In genomic region chr9:111992523-111992922, GRCh38 we compare ENCODE assay signal across 7 cellular contexts.
DNase-seq lines count a peak whose midpoint lies in the region; ATAC-seq, FAIRE-seq and TF ChIP-seq lines count a peak whose summit lies in the region.

No MANE protein-coding gene starts in this region.

- no peak for TF ChIP-seq POLR2A in HepG2 (IDR thresholded peaks at IDR 0.05; ENCODE audit: insufficient read depth in 1 of 2, low read depth in 2 of 2, low read length in 2 of 2)
- TF ChIP-seq POLR2A in esophagus muscularis mucosa (IDR thresholded peaks at IDR 0.05; ENCODE audit: low read depth), result no peak

- no peaks in the 10 kb centered on the region for H4K20me1 ChIP-seq in HepG2 (ENCODE audit: insufficient read depth, low read length)

- TF ChIP-seq EP300 in HepG2 (IDR thresholded peaks at IDR 0.05; ENCODE audit: low read depth in 2 of 2, low read length in 2 of 2), result no peak
- no peak for TF ChIP-seq EP300 in HepG2 (CRISPR knock-in tag; IDR thresholded peaks at IDR 0.05; ENCODE audit: borderline replicate concordance)
- TF ChIP-seq EP300 in esophagus muscularis mucosa (IDR thresholded peaks at IDR 0.05), result no peak

- H3K27me3 ChIP-seq in HepG2 (ENCODE audit: control insufficient read depth in 1 of 2, insufficient read depth in 2 of 2, low read length in 2 of 2) (no peaks in the 10 kb centered on the region), esophagus muscularis mucosa (no peaks in the 10 kb centered on the region)

- POLR2A ChIA-PET in HepG2 (lab: Yijun Ruan, JAX), result no interaction called here

- no peaks in the 10 kb centered on the region for H3K36me3 ChIP-seq in HepG2 (replicated peaks in 1 of 2; ENCODE audit: control insufficient read depth in 1 of 2, insufficient read depth in 2 of 2, low read length in 2 of 2)
- H3K36me3 ChIP-seq in esophagus muscularis mucosa, result no peaks in the 10 kb centered on the region

- H3K4me2 ChIP-seq in HepG2 (ENCODE audit: low read depth, low read length), result no peak overlapping the region

- intact Hi-C loops in HepG2 (cut with micrococcal nuclease; ENCODE audit: unreplicated experiment), result no loop called here
- intact Hi-C loops in esophagus muscularis mucosa (cut with DNase I), result no loop called here

- peaks cover 23% of the 10 kb centered on the region for H3K4me1 ChIP-seq in HepG2 (ENCODE audit: insufficient read depth, low read length)
- peaks cover 0 to 16% (median 12%) of the 10 kb centered on the region in 4 donors for H3K4me1 ChIP-seq in esophagus muscularis mucosa

- H3K79me2 ChIP-seq in HepG2 (ENCODE audit: insufficient read depth, low read length), result no peaks in the 10 kb centered on the region

- H3K27ac ChIP-seq in HepG2 (ENCODE audit: extremely low read length, insufficient read depth, low read length) (no peak overlapping the region), esophagus muscularis mucosa (replicated peaks in 1 of 4) (peak overlapping the region in 1 of 4 donors; percentile 0)

- H3K9me3 ChIP-seq in HepG2 (ENCODE audit: low read length), result no peaks in the 10 kb centered on the region
- peaks cover 0 to 5% (median 0%) of the 10 kb centered on the region in 4 donors for H3K9me3 ChIP-seq in esophagus muscularis mucosa

- ATAC-seq in GM19023 (IDR thresholded peaks at IDR 0.05; ENCODE audit: unreplicated experiment) (peak; percentile 85), HG02798 (IDR thresholded peaks at IDR 0.05; ENCODE audit: poor library complexity, unreplicated experiment) (peak; percentile 95), HepG2 (no peak)

- CTCF ChIA-PET in HepG2 (lab: Yijun Ruan, JAX; ENCODE audit: low intra/inter-chr PET ratio, low total read pairs), result no interaction called here

- in situ Hi-C loops in HepG2 (cut with HindIII; ENCODE audit: extremely low pct_ligation_motif_present, low pct_unique_long_range_greater_than_20kb), result no loop called here

- no TSS peak for BruUV-seq in HepG2 (replicated peaks; lab: Mats Ljungman, UMichigan)

- no peak for TF ChIP-seq RAD21 in HepG2 (CRISPR knock-in tag; IDR thresholded peaks at IDR 0.05)

- 24% methylated on average over 2 of the region's 2 CpGs for WGBS in HepG2 (ENCODE audit: low lambda C conversion rate)
- 40% methylated on average over 2 of the region's 2 CpGs for WGBS in esophagus muscularis mucosa

- no peak overlapping the region for H2AFZ ChIP-seq in HepG2 (ENCODE audit: low read length)

- no peak for FAIRE-seq in HepG2 (lab: Jason Lieb, UNC)

- no peak for TF ChIP-seq CTCF in HepG2 (CRISPR knock-in tag; IDR thresholded peaks at IDR 0.05)
- TF ChIP-seq CTCF in esophagus muscularis mucosa (IDR thresholded peaks at IDR 0.05), result no peak

- no peak overlapping the region for H3K9ac ChIP-seq in HepG2 (ENCODE audit: insufficient read depth, low read depth, low read length)

- DNase-seq in RPMI8226 (peak; percentile 34), HepG2 (ENCODE audit: low spot score) (no peak), mucosa of gallbladder (ENCODE audit: low spot score) (no peak), esophagus muscularis mucosa (ENCODE audit: extremely low spot score) (no peak), midbrain (lab: John Stamatoyannopoulos, UW) (no peak)

- no peak overlapping the region for H3K4me3 ChIP-seq in HepG2 (replicated peaks in 1 of 3; ENCODE audit: insufficient read depth in 1 of 3, low read depth in 2 of 3, low read length in 3 of 3)
- H3K4me3 ChIP-seq in esophagus muscularis mucosa, result no peak overlapping the region

TF ChIP-seq in HepG2, 621 proteins besides CTCF, POLR2A, EP300 and RAD21:
- TF ChIP-seq ELF3 (CRISPR knock-in tag; IDR thresholded peaks at IDR 0.05) (no peak), FOSL2 (CRISPR knock-in tag; IDR thresholded peaks at IDR 0.05) (peak; percentile 11; the same call in 1 of the 2 replicates)
